In the genomic region with DNA sequence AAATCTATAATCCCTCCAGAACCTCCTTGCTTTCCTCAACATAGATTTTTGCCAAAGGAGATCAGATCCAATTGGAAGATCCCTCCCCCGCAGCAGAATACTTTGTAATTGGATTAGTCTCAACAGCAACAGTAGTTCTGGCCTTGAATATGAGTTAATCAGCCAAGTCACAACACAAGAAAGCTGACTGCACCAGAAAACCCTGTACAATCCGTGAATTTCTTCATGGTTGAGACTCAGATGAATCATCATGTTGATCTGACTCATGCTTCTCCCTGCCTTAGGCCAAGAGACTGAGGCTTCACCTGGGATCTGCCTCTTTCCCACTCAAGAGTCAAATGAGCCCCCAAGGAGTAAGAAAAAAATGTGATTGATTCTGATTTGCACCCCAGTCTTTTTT, we compare ENCODE assay signal across 1 cellular context.
TF ChIP-seq lines count a peak whose summit lies in the region.

No MANE protein-coding gene starts in this region.

TF ChIP-seq in HEK293, 187 proteins besides CTCF, POLR2A, EP300 and RAD21 (continued from another document):
- no peak for TF ChIP-seq TRIM28 (IDR thresholded peaks at IDR 0.05; ENCODE audit: borderline replicate concordance, low read length)
- TF ChIP-seq, protein P1, sequence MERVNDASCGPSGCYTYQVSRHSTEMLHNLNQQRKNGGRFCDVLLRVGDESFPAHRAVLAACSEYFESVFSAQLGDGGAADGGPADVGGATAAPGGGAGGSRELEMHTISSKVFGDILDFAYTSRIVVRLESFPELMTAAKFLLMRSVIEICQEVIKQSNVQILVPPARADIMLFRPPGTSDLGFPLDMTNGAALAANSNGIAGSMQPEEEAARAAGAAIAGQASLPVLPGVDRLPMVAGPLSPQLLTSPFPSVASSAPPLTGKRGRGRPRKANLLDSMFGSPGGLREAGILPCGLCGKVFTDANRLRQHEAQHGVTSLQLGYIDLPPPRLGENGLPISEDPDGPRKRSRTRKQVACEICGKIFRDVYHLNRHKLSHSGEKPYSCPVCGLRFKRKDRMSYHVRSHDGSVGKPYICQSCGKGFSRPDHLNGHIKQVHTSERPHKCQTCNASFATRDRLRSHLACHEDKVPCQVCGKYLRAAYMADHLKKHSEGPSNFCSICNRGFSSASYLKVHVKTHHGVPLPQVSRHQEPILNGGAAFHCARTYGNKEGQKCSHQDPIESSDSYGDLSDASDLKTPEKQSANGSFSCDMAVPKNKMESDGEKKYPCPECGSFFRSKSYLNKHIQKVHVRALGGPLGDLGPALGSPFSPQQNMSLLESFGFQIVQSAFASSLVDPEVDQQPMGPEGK (tag by site-specific recombination; IDR thresholded peaks at IDR 0.05): no peak
